Comparison of ENCODE assay signal across 8 cellular contexts in the genomic region with DNA sequence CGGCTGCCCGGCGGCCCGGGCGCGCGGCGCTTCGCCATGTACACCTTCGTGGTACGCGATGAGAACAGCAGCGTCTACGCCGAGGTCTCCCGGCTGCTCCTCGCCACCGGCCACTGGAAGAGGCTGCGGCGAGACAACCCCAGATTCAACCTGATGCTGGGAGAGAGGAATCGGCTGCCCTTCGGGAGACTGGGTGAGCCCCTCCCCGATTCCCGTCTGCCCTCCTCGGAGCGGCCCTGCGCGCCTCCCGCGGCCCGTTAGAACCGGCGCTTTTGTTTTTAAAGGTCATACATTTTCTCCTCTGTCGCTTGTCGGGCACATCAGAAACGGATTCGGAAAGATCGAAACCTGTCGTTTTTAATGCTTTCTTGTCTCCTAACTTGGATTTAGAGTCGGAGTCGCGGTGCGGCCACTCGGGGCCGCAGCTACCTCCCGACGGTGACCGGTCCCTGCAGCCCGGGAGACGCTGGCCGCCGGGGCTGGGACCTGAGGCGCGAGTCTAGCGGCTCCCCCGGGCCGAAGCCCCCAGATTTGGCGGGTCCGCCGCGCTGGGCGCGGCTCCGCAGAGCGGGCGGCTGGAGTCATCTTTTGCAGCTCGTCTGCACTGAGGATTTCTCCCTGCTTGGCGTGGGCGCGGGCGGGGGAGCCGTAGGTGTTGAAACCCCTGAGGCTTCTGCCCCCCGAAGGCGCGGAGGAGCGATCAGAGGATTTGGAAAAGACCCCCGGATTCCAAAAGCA. TPM values are rescaled to one million over a fixed set of nuclear protein-coding genes. Genes with fewer than 3 reads are reported as not detected.
DNase-seq lines count a peak whose midpoint lies in the region; TF ChIP-seq lines count a peak whose summit lies in the region.

No MANE protein-coding gene starts in this region.

- H3K4me3 ChIP-seq in epithelial cell of esophagus (ENCODE audit: low read length) (peak overlapping the region; percentile 81), subcutaneous abdominal adipose tissue (ENCODE audit: low read depth in 1 of 5, low read length in 5 of 5) (peak overlapping the region; percentile 73 to 92 (median 91))

- DNase-seq in HCEC 1CT (peak; percentile 48), NCI-H146 (lab: John Stamatoyannopoulos, UW) (peak; percentile 69), epithelial cell of esophagus (ENCODE audit: low read depth) (peak; percentile 55), mucosa of gallbladder (ENCODE audit: low spot score) (peak; percentile 12), NCI-H2029 treated with DMSO at 0.1 percent for 48 hours (lab: John Stamatoyannopoulos, UW) (no peak)
- DNase-seq in activated CD8-positive, alpha-beta memory T cell treated with anti-CD3 and anti-CD28 coated beads, Interleukin-2, amount 50 U/mL, for 48 hours: peak; percentile 74

- H3K9ac ChIP-seq in ES-I3 (ENCODE audit: low read depth, low read length) (peak overlapping the region; percentile 86), subcutaneous abdominal adipose tissue (ENCODE audit: low read length in 5 of 5) (peak overlapping the region; percentile 73 to 90 (median 85))

- H3K9me3 ChIP-seq in ES-I3 (ENCODE audit: control insufficient read depth, insufficient read depth, low read length): no peaks in the 10 kb centered on the region
- H3K9me3 ChIP-seq in subcutaneous abdominal adipose tissue (ENCODE audit: control insufficient read depth in 5 of 5, low read length in 5 of 5): no peaks in the 10 kb centered on the region

- no peaks in the 10 kb centered on the region for H3K27me3 ChIP-seq in subcutaneous abdominal adipose tissue (ENCODE audit: control insufficient read depth in 5 of 5, insufficient read depth in 4 of 5, low read length in 5 of 5)

- H3K36me3 ChIP-seq in ES-I3 (ENCODE audit: insufficient read depth, low read length) (no peaks in the 10 kb centered on the region; the same call in 1 of the 2 replicates), subcutaneous abdominal adipose tissue (ENCODE audit: control insufficient read depth in 5 of 5, insufficient read depth in 5 of 5, low read length in 5 of 5) (peaks cover 0 to 2% (median 0%) of the 10 kb centered on the region in 5 donors)

- H3K4me1 ChIP-seq in ES-I3 (ENCODE audit: insufficient read depth, low read length) (0 out of 2 replicates have a peak, but pooled peaks cover 4% of the 10 kb centered on the region), subcutaneous abdominal adipose tissue (ENCODE audit: control insufficient read depth in 5 of 5, insufficient read depth in 5 of 5, low read length in 5 of 5) (peaks cover 4 to 33% (median 26%) of the 10 kb centered on the region in 5 donors)

- peak overlapping the region; percentile 82 for H3K27ac ChIP-seq in subcutaneous abdominal adipose tissue (ENCODE audit: low read depth, low read length)

- no peak for TF ChIP-seq CTCF in epithelial cell of esophagus (IDR thresholded peaks at IDR 0.05; ENCODE audit: insufficient read depth, low read depth, low read length, missing control alignments)

RNA-seq across cellular contexts. Expression of gene TTL, which starts 0.5 kb away (rescaled TPM):
- 31.8 TPM for total RNA-seq in mucosa of gallbladder

RNA-seq across cellular contexts. Expression of gene RGPD8, which starts 49.0 kb away (rescaled TPM):
- 13.1 TPM for total RNA-seq in mucosa of gallbladder

RNA-seq across cellular contexts. Expression of gene POLR1B, which starts 59.8 kb away (rescaled TPM):
- total RNA-seq in mucosa of gallbladder: 13.8 TPM
